ENCODE assay signal across 8 cellular contexts in genomic region chr4:56907489-56908205, GRCh38. TPM values are rescaled to one million over a fixed set of nuclear protein-coding genes. Genes with fewer than 3 reads are reported as not detected.
DNase-seq lines count a peak whose midpoint lies in the region; ATAC-seq, FAIRE-seq and TF ChIP-seq lines count a peak whose summit lies in the region.

A gene with protein sequence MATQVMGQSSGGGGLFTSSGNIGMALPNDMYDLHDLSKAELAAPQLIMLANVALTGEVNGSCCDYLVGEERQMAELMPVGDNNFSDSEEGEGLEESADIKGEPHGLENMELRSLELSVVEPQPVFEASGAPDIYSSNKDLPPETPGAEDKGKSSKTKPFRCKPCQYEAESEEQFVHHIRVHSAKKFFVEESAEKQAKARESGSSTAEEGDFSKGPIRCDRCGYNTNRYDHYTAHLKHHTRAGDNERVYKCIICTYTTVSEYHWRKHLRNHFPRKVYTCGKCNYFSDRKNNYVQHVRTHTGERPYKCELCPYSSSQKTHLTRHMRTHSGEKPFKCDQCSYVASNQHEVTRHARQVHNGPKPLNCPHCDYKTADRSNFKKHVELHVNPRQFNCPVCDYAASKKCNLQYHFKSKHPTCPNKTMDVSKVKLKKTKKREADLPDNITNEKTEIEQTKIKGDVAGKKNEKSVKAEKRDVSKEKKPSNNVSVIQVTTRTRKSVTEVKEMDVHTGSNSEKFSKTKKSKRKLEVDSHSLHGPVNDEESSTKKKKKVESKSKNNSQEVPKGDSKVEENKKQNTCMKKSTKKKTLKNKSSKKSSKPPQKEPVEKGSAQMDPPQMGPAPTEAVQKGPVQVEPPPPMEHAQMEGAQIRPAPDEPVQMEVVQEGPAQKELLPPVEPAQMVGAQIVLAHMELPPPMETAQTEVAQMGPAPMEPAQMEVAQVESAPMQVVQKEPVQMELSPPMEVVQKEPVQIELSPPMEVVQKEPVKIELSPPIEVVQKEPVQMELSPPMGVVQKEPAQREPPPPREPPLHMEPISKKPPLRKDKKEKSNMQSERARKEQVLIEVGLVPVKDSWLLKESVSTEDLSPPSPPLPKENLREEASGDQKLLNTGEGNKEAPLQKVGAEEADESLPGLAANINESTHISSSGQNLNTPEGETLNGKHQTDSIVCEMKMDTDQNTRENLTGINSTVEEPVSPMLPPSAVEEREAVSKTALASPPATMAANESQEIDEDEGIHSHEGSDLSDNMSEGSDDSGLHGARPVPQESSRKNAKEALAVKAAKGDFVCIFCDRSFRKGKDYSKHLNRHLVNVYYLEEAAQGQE (plus strand): TSS chr4:56907900. CDS start chr4:56910639, 2,739 bp downstream.

- peak within 1 kb of the TSS; percentile 84 for H2AFZ ChIP-seq in osteoblast (ENCODE audit: low read length)

- TF ChIP-seq EP300 in suprapubic skin (IDR thresholded peaks at IDR 0.05): no peak

- peaks cover 4% of the 10 kb centered on the region for H3K36me3 Mint-ChIP-seq in activated naive CD4-positive, alpha-beta T cell treated with anti-CD3 and anti-CD28 coated beads, Interleukin-2, amount 50 U/mL, for 24 hours

- TF ChIP-seq CTCF in osteoblast (IDR thresholded peaks at IDR 0.05; ENCODE audit: extremely low read depth, low read depth, low read length) (no peak), suprapubic skin (IDR thresholded peaks at IDR 0.05) (no peak)

- H3K27me3 Mint-ChIP-seq in activated naive CD4-positive, alpha-beta T cell treated with anti-CD3 and anti-CD28 coated beads, Interleukin-2, amount 50 U/mL, for 24 hours: no peaks in the 10 kb centered on the region

- peak; percentile 85 for DNase-seq in DMS53 (lab: John Stamatoyannopoulos, UW)
- DNase-seq in HTR-8/SVneo (ENCODE audit: insufficient read length, low spot score): peak; percentile 52
- DNase-seq in SKM-1 (lab: John Stamatoyannopoulos, UW; ENCODE audit: unreplicated experiment): peak; percentile 24
- peak; percentile 83 for DNase-seq in glomerular visceral epithelial cell (ENCODE audit: extremely low spot score)
- DNase-seq in osteoblast (ENCODE audit: insufficient read length, low spot score, missing footprints): peak; percentile 96
- peak; percentile 86 to 87 for DNase-seq in suprapubic skin (ENCODE audit: low spot score in 2 of 2)

- peak within 1 kb of the TSS; percentile 84 for H3K4me2 ChIP-seq in osteoblast (ENCODE audit: insufficient read depth, low read length)

- H3K4me1 ChIP-seq in osteoblast (ENCODE audit: insufficient read depth, low read length) (peaks cover 17% of the 10 kb centered on the region), suprapubic skin (peaks cover 40% of the 10 kb centered on the region)

- peak in 1 of 2 donors; percentile 13 for TF ChIP-seq POLR2A in suprapubic skin (IDR thresholded peaks at IDR 0.05)

- H3K79me2 ChIP-seq in osteoblast (ENCODE audit: insufficient read depth, low read length): peaks cover 34% of the 10 kb centered on the region

- peaks cover 45% of the 10 kb centered on the region for H3K4me1 Mint-ChIP-seq in activated naive CD4-positive, alpha-beta T cell treated with anti-CD3 and anti-CD28 coated beads, Interleukin-2, amount 50 U/mL, for 24 hours

- peaks cover 14% of the 10 kb centered on the region for H3K27me3 ChIP-seq in osteoblast (ENCODE audit: insufficient read depth, low read length)
- H3K27me3 ChIP-seq in suprapubic skin: no peaks in the 10 kb centered on the region

- peak; percentile 44 for ATAC-seq in GM21367 (IDR thresholded peaks at IDR 0.05; ENCODE audit: unreplicated experiment)

- WGBS in suprapubic skin: under 1% methylated on average over 25 of the region's 74 CpGs

- H3K27ac Mint-ChIP-seq in activated naive CD4-positive, alpha-beta T cell treated with anti-CD3 and anti-CD28 coated beads, Interleukin-2, amount 50 U/mL, for 24 hours: peak within 1 kb of the TSS; percentile 67

- H3K9me3 Mint-ChIP-seq in activated naive CD4-positive, alpha-beta T cell treated with anti-CD3 and anti-CD28 coated beads, Interleukin-2, amount 50 U/mL, for 24 hours: no peaks in the 10 kb centered on the region

- peak within 1 kb of the TSS; percentile 90 for H3K4me3 Mint-ChIP-seq in activated naive CD4-positive, alpha-beta T cell treated with anti-CD3 and anti-CD28 coated beads, Interleukin-2, amount 50 U/mL, for 24 hours

- H3K27ac ChIP-seq in osteoblast (ENCODE audit: low read depth, low read length) (no peak within 1 kb of the TSS), suprapubic skin (peak within 1 kb of the TSS; percentile 96)

- H3K4me3 ChIP-seq in osteoblast (ENCODE audit: insufficient read depth, low read length): peak within 1 kb of the TSS; percentile 78
- H3K4me3 ChIP-seq in suprapubic skin: peak within 1 kb of the TSS; percentile 75

- peaks cover 5% of the 10 kb centered on the region for H3K36me3 ChIP-seq in osteoblast (ENCODE audit: insufficient read depth, low read length)
- no peaks in the 10 kb centered on the region for H3K36me3 ChIP-seq in suprapubic skin

- peaks cover 8% of the 10 kb centered on the region for H4K20me1 ChIP-seq in osteoblast (ENCODE audit: insufficient read depth, low read length)

- no peaks in the 10 kb centered on the region for H3K9me3 ChIP-seq in osteoblast (ENCODE audit: low read depth, low read length)
- no peaks in the 10 kb centered on the region for H3K9me3 ChIP-seq in suprapubic skin

- FAIRE-seq in HTR-8/SVneo (lab: Jason Lieb, UNC): no peak

RNA-seq across cellular contexts. Expression of the gene that starts here (rescaled TPM):
- total RNA-seq in osteoblast (49.2 and 50.7 TPM in 2 replicates), suprapubic skin (10 to 100 TPM; 27.7 to 70.8 (median 50.5) TPM)

Comparison
In these comparisons a context has a peak if more than half of its experiments do, and no peak if none do; other contexts are left out.
1. DNase-seq: peak in every context shown above with its lines; median percentile 96 in osteoblast; 86 in suprapubic skin; 85 in DMS53; 83 in glomerular visceral epithelial cell; 52 in HTR-8/SVneo; 24 in SKM-1.